1 cellular context compared by ENCODE assay signal in genomic region chr3:158617982-158618875, GRCh38.
A peak's percentile ranks its signal among the peaks of the same experiment; 100 is the strongest.
TF ChIP-seq lines count a peak whose summit lies in the region.

No MANE protein-coding gene starts in this region.

TF ChIP-seq in IMR-90, 13 proteins besides CTCF, POLR2A, EP300 and RAD21:
- TF ChIP-seq CHD1 (IDR thresholded peaks at IDR 0.05; ENCODE audit: low read depth, low read length) = no peak
- no peak for TF ChIP-seq RCOR1 (IDR thresholded peaks at IDR 0.05; ENCODE audit: insufficient replicate concordance, low read length)
- no peak for TF ChIP-seq BHLHE40 (IDR thresholded peaks at IDR 0.05; ENCODE audit: low read depth, low read length)
- TF ChIP-seq USF2 (IDR thresholded peaks at IDR 0.05; ENCODE audit: low read depth, low read length) = no peak
- TF ChIP-seq SMC3 (IDR thresholded peaks at IDR 0.05; ENCODE audit: low read depth, low read length) = no peak
- TF ChIP-seq MAZ (IDR thresholded peaks at IDR 0.05; ENCODE audit: borderline replicate concordance, low read depth, low read length) = no peak
- TF ChIP-seq MAFK (IDR thresholded peaks at IDR 0.05; ENCODE audit: low read depth, low read length) = peak; percentile 45
- TF ChIP-seq FOS (IDR thresholded peaks at IDR 0.05; ENCODE audit: low read depth, low read length) = no peak
